ENCODE assay signal across 9 cellular contexts in the genomic region with DNA sequence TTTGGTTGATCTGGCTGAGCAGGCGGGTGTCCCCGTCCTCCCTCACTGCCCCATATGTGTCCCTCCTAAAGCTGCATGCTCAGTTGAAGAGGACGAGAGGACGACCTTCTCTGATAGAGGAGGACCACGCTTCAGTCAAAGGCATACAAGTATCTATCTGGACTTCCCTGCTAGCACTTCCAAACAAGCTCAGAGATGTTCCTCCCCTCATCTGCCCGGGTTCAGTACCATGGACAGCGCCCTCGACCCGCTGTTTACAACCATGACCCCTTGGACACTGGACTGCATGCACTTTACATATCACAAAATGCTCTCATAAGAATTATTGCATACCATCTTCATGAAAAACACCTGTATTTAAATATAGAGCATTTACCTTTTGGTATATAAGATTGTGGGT. TPM values are rescaled to one million over a fixed set of nuclear protein-coding genes. Genes with fewer than 3 reads are reported as not detected.
A peak's percentile ranks its signal among the peaks of the same experiment; 100 is the strongest.
DNase-seq lines count a peak whose midpoint lies in the region; ATAC-seq and TF ChIP-seq lines count a peak whose summit lies in the region.
"Had no signal": no experiment of that assay in that cellular context is flagged by ENCODE, and none has a peak within 500 bp of the region (broad histone marks: within the 10 kb centered on the region; RNA-seq: fewer than 3 reads in every experiment).

No MANE protein-coding gene starts in this region.

- peaks cover 32% of the 10 kb centered on the region for H3K27me3 Mint-ChIP-seq in WTC11 (ENCODE audit: low read depth)
- H3K27me3 Mint-ChIP-seq in central memory CD8-positive, alpha-beta T cell = peaks cover 84% of the 10 kb centered on the region

- intact Hi-C loops in lower lobe of right lung (cut with DNase I) = loop anchor here (5.0 kb wide), 1 partner anchor 161 kb away; a partner anchor contains a TSS

- no peaks in the 10 kb centered on the region for H3K36me3 Mint-ChIP-seq in WTC11
- H3K36me3 Mint-ChIP-seq in central memory CD8-positive, alpha-beta T cell (ENCODE audit: insufficient read depth) = peaks cover 4% of the 10 kb centered on the region

- H3K4me1 ChIP-seq in lower lobe of right lung = no peaks in the 10 kb centered on the region

- H3K27ac ChIP-seq in lower lobe of right lung = no peak overlapping the region
- H3K27ac ChIP-seq: skin epidermis had no signal

- POLR2A ChIA-PET in WTC11 (lab: Charles Lee) = interaction anchor here (1.0 to 1.3 kb wide), 2 partner anchors 100 to 169 kb away, joined by 3 read pairs; a partner anchor contains a TSS

- no peaks in the 10 kb centered on the region for H3K9me3 Mint-ChIP-seq in WTC11
- H3K9me3 Mint-ChIP-seq in central memory CD8-positive, alpha-beta T cell = no peaks in the 10 kb centered on the region

- H3K4me3 Mint-ChIP-seq in WTC11 = no peak overlapping the region
- H3K4me3 Mint-ChIP-seq in central memory CD8-positive, alpha-beta T cell = no peak overlapping the region

- no peaks in the 10 kb centered on the region for H3K36me3 ChIP-seq in lower lobe of right lung

- H3K27me3 ChIP-seq in lower lobe of right lung (ENCODE audit: low read depth) = peaks cover 54% of the 10 kb centered on the region

- no peaks in the 10 kb centered on the region for H3K9me3 ChIP-seq in lower lobe of right lung

- peak; percentile 51; the same call in 1 of the 2 replicates for ATAC-seq in WTC11
- no peak for ATAC-seq in central memory CD8-positive, alpha-beta T cell (replicated peaks; ENCODE audit: extremely low read depth, poor library complexity, severe bottlenecking)
- ATAC-seq in lower lobe of right lung = peak; percentile 65 to 78
- no peak for ATAC-seq in GM21825 (IDR thresholded peaks at IDR 0.05; ENCODE audit: unreplicated experiment)
- no peak for ATAC-seq in HG03457 (IDR thresholded peaks at IDR 0.05; ENCODE audit: unreplicated experiment)

- no peak overlapping the region for H3K27ac Mint-ChIP-seq in WTC11
- peak overlapping the region; percentile 7 for H3K27ac Mint-ChIP-seq in central memory CD8-positive, alpha-beta T cell (ENCODE audit: low read depth)

- no peak overlapping the region for H3K4me3 ChIP-seq in lower lobe of right lung
- H3K4me3 ChIP-seq: skin epidermis had no signal

- CTCF ChIA-PET in WTC11 (lab: Charles Lee) = interaction anchor here (0.6 to 3.0 kb wide), 17 partner anchors 11 to 206 kb away, joined by 3 to 23 read pairs (median 5); a partner anchor contains a TSS

- no peak for TF ChIP-seq CTCF in WTC11 (IDR thresholded peaks at IDR 0.05)
- no peak for TF ChIP-seq CTCF in lower lobe of right lung (IDR thresholded peaks at IDR 0.05)

- peaks cover 2% of the 10 kb centered on the region; the same call in 1 of the 2 replicates for H3K4me1 Mint-ChIP-seq in WTC11
- no peaks in the 10 kb centered on the region for H3K4me1 Mint-ChIP-seq in central memory CD8-positive, alpha-beta T cell

- DNase-seq in HUDEP-2 (lab: John Stamatoyannopoulos, UW; ENCODE audit: unreplicated experiment in 76 of 76) (peak in 47 of 76 experiments; percentile 2 to 60 (median 29)), WTC11 (ENCODE audit: low spot score) (peak; percentile 81), lower lobe of right lung (peak; percentile 51), NCI-H2171 (lab: John Stamatoyannopoulos, UW) (no peak)
- peak in 1 of 2 donors; percentile 43 for DNase-seq in central memory CD8-positive, alpha-beta T cell (ENCODE audit: low spot score in 2 of 2)
- peak; percentile 18 for DNase-seq in stimulated activated CD8-positive, alpha-beta memory T cell treated with anti-CD3 and anti-CD28 coated beads, Interleukin-4, amount 100 ng/mL, for 24 hours (ENCODE audit: low read depth)

TF ChIP-seq in WTC11, 78 proteins besides CTCF, POLR2A, EP300 and RAD21 (continues in another document):
- TF ChIP-seq FOXP1 (CRISPR knock-in tag; IDR thresholded peaks at IDR 0.05; ENCODE audit: borderline replicate concordance) (peak; percentile 23; the same call in 1 of the 2 replicates), FOXK1 (CRISPR knock-in tag; IDR thresholded peaks at IDR 0.05) (peak; percentile 93), ESRRA (CRISPR knock-in tag; IDR thresholded peaks at IDR 0.05; ENCODE audit: borderline replicate concordance) (peak; percentile 69; the same call in 1 of the 2 replicates), ELF4 (CRISPR knock-in tag; IDR thresholded peaks at IDR 0.05; ENCODE audit: low read depth) (no peak), NR2C2 (CRISPR knock-in tag; IDR thresholded peaks at IDR 0.05) (peak; percentile 26; the same call in 1 of the 2 replicates), CREB1 (CRISPR knock-in tag; IDR thresholded peaks at IDR 0.05) (peak; percentile 45; the same call in 1 of the 2 replicates), TEAD4 (CRISPR knock-in tag; IDR thresholded peaks at IDR 0.05) (no peak)
- TF ChIP-seq, protein P1, sequence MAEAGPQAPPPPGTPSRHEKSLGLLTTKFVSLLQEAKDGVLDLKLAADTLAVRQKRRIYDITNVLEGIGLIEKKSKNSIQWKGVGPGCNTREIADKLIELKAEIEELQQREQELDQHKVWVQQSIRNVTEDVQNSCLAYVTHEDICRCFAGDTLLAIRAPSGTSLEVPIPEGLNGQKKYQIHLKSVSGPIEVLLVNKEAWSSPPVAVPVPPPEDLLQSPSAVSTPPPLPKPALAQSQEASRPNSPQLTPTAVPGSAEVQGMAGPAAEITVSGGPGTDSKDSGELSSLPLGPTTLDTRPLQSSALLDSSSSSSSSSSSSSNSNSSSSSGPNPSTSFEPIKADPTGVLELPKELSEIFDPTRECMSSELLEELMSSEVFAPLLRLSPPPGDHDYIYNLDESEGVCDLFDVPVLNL (CRISPR knock-in tag; IDR thresholded peaks at IDR 0.05; ENCODE audit: borderline replicate concordance, low read depth) = no peak
- TF ChIP-seq, protein P2, sequence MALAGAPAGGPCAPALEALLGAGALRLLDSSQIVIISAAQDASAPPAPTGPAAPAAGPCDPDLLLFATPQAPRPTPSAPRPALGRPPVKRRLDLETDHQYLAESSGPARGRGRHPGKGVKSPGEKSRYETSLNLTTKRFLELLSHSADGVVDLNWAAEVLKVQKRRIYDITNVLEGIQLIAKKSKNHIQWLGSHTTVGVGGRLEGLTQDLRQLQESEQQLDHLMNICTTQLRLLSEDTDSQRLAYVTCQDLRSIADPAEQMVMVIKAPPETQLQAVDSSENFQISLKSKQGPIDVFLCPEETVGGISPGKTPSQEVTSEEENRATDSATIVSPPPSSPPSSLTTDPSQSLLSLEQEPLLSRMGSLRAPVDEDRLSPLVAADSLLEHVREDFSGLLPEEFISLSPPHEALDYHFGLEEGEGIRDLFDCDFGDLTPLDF (CRISPR knock-in tag; IDR thresholded peaks at IDR 0.05) = 0 out of 2 replicates have a peak, but pooled peaks have one; percentile 62
- TF ChIP-seq, protein P3, sequence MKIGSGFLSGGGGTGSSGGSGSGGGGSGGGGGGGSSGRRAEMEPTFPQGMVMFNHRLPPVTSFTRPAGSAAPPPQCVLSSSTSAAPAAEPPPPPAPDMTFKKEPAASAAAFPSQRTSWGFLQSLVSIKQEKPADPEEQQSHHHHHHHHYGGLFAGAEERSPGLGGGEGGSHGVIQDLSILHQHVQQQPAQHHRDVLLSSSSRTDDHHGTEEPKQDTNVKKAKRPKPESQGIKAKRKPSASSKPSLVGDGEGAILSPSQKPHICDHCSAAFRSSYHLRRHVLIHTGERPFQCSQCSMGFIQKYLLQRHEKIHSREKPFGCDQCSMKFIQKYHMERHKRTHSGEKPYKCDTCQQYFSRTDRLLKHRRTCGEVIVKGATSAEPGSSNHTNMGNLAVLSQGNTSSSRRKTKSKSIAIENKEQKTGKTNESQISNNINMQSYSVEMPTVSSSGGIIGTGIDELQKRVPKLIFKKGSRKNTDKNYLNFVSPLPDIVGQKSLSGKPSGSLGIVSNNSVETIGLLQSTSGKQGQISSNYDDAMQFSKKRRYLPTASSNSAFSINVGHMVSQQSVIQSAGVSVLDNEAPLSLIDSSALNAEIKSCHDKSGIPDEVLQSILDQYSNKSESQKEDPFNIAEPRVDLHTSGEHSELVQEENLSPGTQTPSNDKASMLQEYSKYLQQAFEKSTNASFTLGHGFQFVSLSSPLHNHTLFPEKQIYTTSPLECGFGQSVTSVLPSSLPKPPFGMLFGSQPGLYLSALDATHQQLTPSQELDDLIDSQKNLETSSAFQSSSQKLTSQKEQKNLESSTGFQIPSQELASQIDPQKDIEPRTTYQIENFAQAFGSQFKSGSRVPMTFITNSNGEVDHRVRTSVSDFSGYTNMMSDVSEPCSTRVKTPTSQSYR (CRISPR knock-in tag; IDR thresholded peaks at IDR 0.05) = peak; percentile 64; the same call in 1 of the 2 replicates
- TF ChIP-seq, protein P4, sequence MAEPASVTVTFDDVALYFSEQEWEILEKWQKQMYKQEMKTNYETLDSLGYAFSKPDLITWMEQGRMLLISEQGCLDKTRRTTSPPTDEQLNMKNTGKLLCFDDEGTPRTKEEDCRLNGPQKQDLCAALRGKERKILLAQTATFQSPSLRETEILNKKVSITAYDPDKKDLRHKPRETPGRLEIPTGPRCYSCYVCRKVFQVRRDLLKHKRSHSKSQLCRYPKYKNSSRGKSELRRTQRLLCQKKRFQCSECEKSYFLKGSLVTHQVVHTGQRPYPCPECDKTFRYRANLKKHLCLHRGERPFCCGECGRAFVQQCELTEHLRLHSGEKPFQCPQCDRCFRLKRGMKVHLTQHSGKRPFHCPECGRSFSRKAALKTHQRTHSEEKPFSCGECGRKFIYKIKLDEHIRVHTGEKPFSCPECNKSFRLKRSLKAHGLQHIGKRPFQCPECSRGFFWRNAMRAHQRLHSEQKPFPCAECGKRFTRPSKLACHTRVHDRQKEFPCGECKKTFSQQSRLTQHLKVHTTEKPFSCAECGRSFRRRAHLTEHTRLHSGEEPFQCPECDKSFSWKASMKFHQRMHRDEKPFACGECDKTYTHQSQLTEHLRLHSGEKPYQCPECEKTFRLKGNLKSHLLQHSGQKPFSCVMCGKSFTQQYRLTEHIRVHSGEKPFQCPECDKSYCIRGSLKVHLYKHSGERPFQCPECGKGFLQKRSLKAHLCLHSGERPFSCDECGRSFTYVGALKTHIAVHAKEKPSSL (CRISPR knock-in tag; conservative IDR thresholded peaks at IDR 0.05) = no peak

RNA-seq across cellular contexts. Expression of a gene that starts 26.9 kb away (rescaled TPM):
- total RNA-seq in WTC11 (2021) (23.1 to 24.2 TPM (median 23.4 TPM) in 3 replicates), lower lobe of right lung (61.9 TPM)

RNA-seq across cellular contexts. Expression of a gene that starts 38.5 kb away (rescaled TPM):
- total RNA-seq in WTC11 (2021) (not detected in 3 replicates), lower lobe of right lung (not detected)

Comparison
In these comparisons a context has a peak if more than half of its experiments do, and no peak if none do; other contexts are left out.
1. ATAC-seq: peak in WTC11 (single experiment) and lower lobe of right lung (2 of 2); none in central memory CD8-positive, alpha-beta T cell (single experiment), GM21825 (single experiment) and HG03457 (single experiment).